ENCODE assay signal across 8 cellular contexts in genomic region chr3:132136902-132137301, GRCh38.
DNase-seq lines count a peak whose midpoint lies in the region; ATAC-seq, FAIRE-seq and TF ChIP-seq lines count a peak whose summit lies in the region.
"Not testable (repeated sequence)": the region's sequence is repeated elsewhere in the genome, so short reads cannot be mapped to it uniquely, and the experiment has no call there.

No MANE protein-coding gene starts in this region.

- intact Hi-C loops in PC-3 (cut with micrococcal nuclease) = loop anchor here (10.0 kb wide), 1 partner anchor 52 kb away; no protein-coding TSS in a partner anchor
- intact Hi-C loops in mammary epithelial cell (cut with micrococcal nuclease) = loop anchor here (5.0 kb wide), 1 partner anchor 40 kb away; no protein-coding TSS in a partner anchor

- not testable (repeated sequence) for TF ChIP-seq POLR2A in A549 (IDR thresholded peaks at IDR 0.05; ENCODE audit: low read length)

- H3K4me2 ChIP-seq in A549 = peak overlapping the region; percentile 79
- not testable (repeated sequence) for H3K4me2 ChIP-seq in PC-3 (ENCODE audit: low read length)
- peak overlapping the region; percentile 66 for H3K4me2 ChIP-seq in mammary epithelial cell (ENCODE audit: insufficient read depth, low read depth, low read length)
- peak overlapping the region; percentile 70 for H3K4me2 ChIP-seq in neural progenitor cell

- peaks cover 11% of the 10 kb centered on the region for H3K4me1 Mint-ChIP-seq in neural progenitor cell

- H3K27ac ChIP-seq in A549 = peak overlapping the region; percentile 93 to 94
- H3K27ac ChIP-seq in PC-3 (ENCODE audit: low read length) = peak overlapping the region; percentile 100
- peak overlapping the region; percentile 100 for H3K27ac ChIP-seq in mammary epithelial cell (ENCODE audit: insufficient read depth, low read depth, low read length)
- H3K27ac ChIP-seq in foreskin keratinocyte = peak overlapping the region; percentile 95
- not testable (repeated sequence) for H3K27ac ChIP-seq in neural progenitor cell
- H3K27ac ChIP-seq in thoracic aorta = peak overlapping the region; percentile 85 to 88

- POLR2A ChIA-PET in A549 (lab: Yijun Ruan, JAX); PC-3 (lab: Charles Lee; ENCODE audit: unreplicated experiment): not testable (repeated sequence)

- in situ Hi-C loops in mammary epithelial cell (cut with MboI; ENCODE audit: low sequenced_read_pairs in 2 of 2) = not testable (repeated sequence)

- not testable (repeated sequence) for ATAC-seq in A549; PC-3; foreskin keratinocyte; thoracic aorta (ENCODE audit: insufficient number of reproducible peaks, low FRiP score, low read depth)

- TF ChIP-seq CTCF in A549 (IDR thresholded peaks at IDR 0.05); PC-3 (conservative IDR thresholded peaks at IDR 0.05; ENCODE audit: low read depth, low read length); mammary epithelial cell (conservative IDR thresholded peaks at IDR 0.05 in 1 of 2, IDR thresholded peaks at IDR 0.05 in 1 of 2; ENCODE audit: extremely low read depth in 1 of 2, insufficient read depth in 1 of 2, low read depth in 1 of 2, low read length in 2 of 2); foreskin keratinocyte (conservative IDR thresholded peaks at IDR 0.05); neural progenitor cell (IDR thresholded peaks at IDR 0.05); thoracic aorta (IDR thresholded peaks at IDR 0.05): not testable (repeated sequence)

- not testable (repeated sequence) for H3K36me3 Mint-ChIP-seq in neural progenitor cell

- not testable (repeated sequence) for H3K27me3 ChIP-seq in H7 (ENCODE audit: control insufficient read depth, insufficient read depth, low read length); PC-3 (ENCODE audit: low read length); mammary epithelial cell (ENCODE audit: insufficient read depth, low read length); foreskin keratinocyte; neural progenitor cell; thoracic aorta (replicated peaks; ENCODE audit: insufficient read depth)

- not testable (repeated sequence) for H3K4me3 Mint-ChIP-seq in neural progenitor cell

- not testable (repeated sequence) for H3K79me2 ChIP-seq in PC-3 (ENCODE audit: low read length); mammary epithelial cell (ENCODE audit: insufficient read depth, low read length); neural progenitor cell (ENCODE audit: low read depth)

- not testable (repeated sequence) for H3K36me3 ChIP-seq in H7 (replicated peaks; ENCODE audit: control insufficient read depth, insufficient read depth, low read length); PC-3 (ENCODE audit: low read depth, low read length); mammary epithelial cell (ENCODE audit: insufficient read depth, low read length); neural progenitor cell; thoracic aorta

- not testable (repeated sequence) for TF ChIP-seq EP300 in A549 (IDR thresholded peaks at IDR 0.05)

- H3K27ac Mint-ChIP-seq in neural progenitor cell = not testable (repeated sequence)

- not testable (repeated sequence) for H3K9me3 Mint-ChIP-seq in neural progenitor cell

- CTCF ChIA-PET in A549 (lab: Yijun Ruan, JAX) = interaction anchor here (2.5 kb wide), 1 partner anchor 43 kb away, joined by 8 read pairs; no protein-coding TSS in a partner anchor
- CTCF ChIA-PET in PC-3 (lab: Charles Lee); mammary epithelial cell (lab: Charles Lee; ENCODE audit: low non-redundant PET): not testable (repeated sequence)

- not testable (repeated sequence) for H2AFZ ChIP-seq in PC-3 (ENCODE audit: low read length); mammary epithelial cell (ENCODE audit: low read depth, low read length)
- H2AFZ ChIP-seq in neural progenitor cell (replicated peaks) = peak overlapping the region; percentile 95

- dilution Hi-C loops in mammary epithelial cell (cut with HindIII; ENCODE audit: low sequenced_read_pairs) = not testable (repeated sequence)

- H3F3A ChIP-seq in PC-3 (ENCODE audit: low read length, unreplicated experiment) = not testable (repeated sequence)
- peaks cover 15% of the 10 kb centered on the region for H3F3A ChIP-seq in neural progenitor cell (ENCODE audit: low read depth)

- H3K9me3 ChIP-seq in A549; PC-3 (ENCODE audit: low read length); mammary epithelial cell (replicated peaks; ENCODE audit: insufficient read depth, low read length); iPS-18c (ENCODE audit: control insufficient read depth, insufficient read depth, low read length); neural progenitor cell (ENCODE audit: low read depth); thoracic aorta: not testable (repeated sequence)

- not testable (repeated sequence) for FAIRE-seq in A549 (lab: Jason Lieb, UNC)

- not testable (repeated sequence) for H3K9ac ChIP-seq in PC-3 (ENCODE audit: low read length); mammary epithelial cell (ENCODE audit: insufficient read depth, low read length); neural progenitor cell

- not testable (repeated sequence) for H4K20me1 ChIP-seq in PC-3 (ENCODE audit: low read length); mammary epithelial cell (ENCODE audit: insufficient read depth, low read length); neural progenitor cell (ENCODE audit: low read depth)

- H3K4me1 ChIP-seq in A549 (peaks cover 35% of the 10 kb centered on the region), PC-3 (ENCODE audit: insufficient read depth, low read length) (peaks cover 38% of the 10 kb centered on the region), mammary epithelial cell (ENCODE audit: insufficient read depth, low read length) (peaks cover 29% of the 10 kb centered on the region), foreskin keratinocyte (peaks cover 26% of the 10 kb centered on the region), neural progenitor cell (peaks cover 13% of the 10 kb centered on the region), thoracic aorta (ENCODE audit: control insufficient read depth in 1 of 2, low read depth in 2 of 2) (peaks cover 14 to 30% of the 10 kb centered on the region in 2 donors)

- TF ChIP-seq RAD21 in A549 (conservative IDR thresholded peaks at IDR 0.05 in 1 of 2, IDR thresholded peaks at IDR 0.05 in 1 of 2) = not testable (repeated sequence)

- BruUV-seq in PC-3 (replicated peaks; lab: Mats Ljungman, UMichigan); mammary epithelial cell (replicated peaks; lab: Mats Ljungman, UMichigan): not testable (repeated sequence)

- not testable (repeated sequence) for H3K4me3 ChIP-seq in A549; PC-3 (ENCODE audit: low read length); mammary epithelial cell (replicated peaks in 1 of 3; ENCODE audit: insufficient read depth in 1 of 3, low read depth in 2 of 3, low read length in 3 of 3); thoracic aorta
- peak overlapping the region; percentile 31 for H3K4me3 ChIP-seq in H7 (ENCODE audit: insufficient read depth, low read depth, low read length)
- peak overlapping the region; percentile 28; the same call in 1 of the 2 replicates for H3K4me3 ChIP-seq in iPS-18c (ENCODE audit: insufficient read depth, low read depth, low read length)
- peak overlapping the region; percentile 42 for H3K4me3 ChIP-seq in neural progenitor cell

- 89% methylated on average over 23 of the region's 23 CpGs for WGBS in A549 (ENCODE audit: missing lambda C conversion rate)
- WGBS in mammary epithelial cell (ENCODE audit: low coverage, missing lambda C conversion rate) = 67% methylated on average over 14 of the region's 23 CpGs

- not testable (repeated sequence) for DNase-seq in A549 (ENCODE audit: low read depth in 1 of 2, low spot score in 1 of 2); H7; PC-3; mammary epithelial cell; neural progenitor cell (ENCODE audit: low spot score); thoracic aorta (ENCODE audit: low spot score)
- peak in 1 of 2 donors; percentile 5 for DNase-seq in foreskin keratinocyte

- H3K27me3 Mint-ChIP-seq in neural progenitor cell (ENCODE audit: insufficient read depth, low read depth) = not testable (repeated sequence)

- not testable (repeated sequence) for H3K9me2 ChIP-seq in PC-3 (replicated peaks; ENCODE audit: low read length)
